Comparison of ENCODE assay signal across 1 cellular context in the genomic region with DNA sequence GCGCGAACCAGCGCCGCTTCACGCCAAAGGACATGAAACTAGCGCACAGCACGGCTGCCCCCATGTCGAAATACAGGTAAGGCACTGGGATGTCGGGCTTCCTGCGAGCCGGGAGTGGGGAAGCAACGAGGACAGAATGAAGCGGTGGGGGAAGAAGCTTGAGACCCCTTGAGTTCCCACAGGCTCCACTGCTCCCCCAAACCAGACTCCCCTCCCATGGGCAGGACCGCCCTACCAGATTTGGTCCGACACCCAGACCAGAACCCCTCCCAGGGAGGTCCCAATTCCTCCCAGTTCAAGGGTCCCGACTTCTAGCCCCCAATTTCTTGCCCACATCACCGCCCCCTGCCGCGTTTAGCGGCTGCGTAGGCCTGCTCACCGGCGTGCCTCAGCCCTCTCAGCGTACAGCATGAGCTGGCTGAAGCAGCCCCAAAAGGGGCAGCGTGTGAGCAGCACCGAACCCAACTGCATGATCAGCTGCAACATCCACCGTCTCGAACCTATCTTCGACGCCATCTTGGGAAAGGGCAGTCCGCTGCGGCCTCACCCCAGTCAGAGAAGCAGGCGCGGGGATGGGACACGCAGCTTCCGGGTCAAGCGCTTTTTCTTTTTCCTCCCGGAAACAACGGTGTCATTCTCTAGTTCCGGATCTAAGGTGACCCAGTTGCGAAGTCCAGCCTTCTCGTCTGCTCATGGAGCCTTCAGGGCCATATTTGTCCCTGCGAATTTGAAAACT.
TF ChIP-seq lines count a peak whose summit lies in the region.

A gene (minus strand): TSS at position 527 of the 736 bp plus-strand sequence. CDS start 11 bp downstream, at position 516.

TF ChIP-seq in SK-N-SH, 30 proteins besides CTCF, POLR2A, EP300 and RAD21 (continued from another document):
- TF ChIP-seq, protein P1, sequence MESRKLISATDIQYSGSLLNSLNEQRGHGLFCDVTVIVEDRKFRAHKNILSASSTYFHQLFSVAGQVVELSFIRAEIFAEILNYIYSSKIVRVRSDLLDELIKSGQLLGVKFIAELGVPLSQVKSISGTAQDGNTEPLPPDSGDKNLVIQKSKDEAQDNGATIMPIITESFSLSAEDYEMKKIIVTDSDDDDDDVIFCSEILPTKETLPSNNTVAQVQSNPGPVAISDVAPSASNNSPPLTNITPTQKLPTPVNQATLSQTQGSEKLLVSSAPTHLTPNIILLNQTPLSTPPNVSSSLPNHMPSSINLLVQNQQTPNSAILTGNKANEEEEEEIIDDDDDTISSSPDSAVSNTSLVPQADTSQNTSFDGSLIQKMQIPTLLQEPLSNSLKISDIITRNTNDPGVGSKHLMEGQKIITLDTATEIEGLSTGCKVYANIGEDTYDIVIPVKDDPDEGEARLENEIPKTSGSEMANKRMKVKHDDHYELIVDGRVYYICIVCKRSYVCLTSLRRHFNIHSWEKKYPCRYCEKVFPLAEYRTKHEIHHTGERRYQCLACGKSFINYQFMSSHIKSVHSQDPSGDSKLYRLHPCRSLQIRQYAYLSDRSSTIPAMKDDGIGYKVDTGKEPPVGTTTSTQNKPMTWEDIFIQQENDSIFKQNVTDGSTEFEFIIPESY (IDR thresholded peaks at IDR 0.05; ENCODE audit: borderline replicate concordance, low read depth) = 0 out of 2 replicates have a peak, but pooled peaks have one; percentile 41
- no peak for TF ChIP-seq GATA2 (CRISPR knock-in tag; IDR thresholded peaks at IDR 0.05)
- peak; percentile 19; the same call in 1 of the 2 replicates for TF ChIP-seq JUND (IDR thresholded peaks at IDR 0.05)
- peak; percentile 77 for TF ChIP-seq MXI1 (IDR thresholded peaks at IDR 0.05; ENCODE audit: low read depth, low read length)
- peak; percentile 95 for TF ChIP-seq POLR2AphosphoS5 (IDR thresholded peaks at IDR 0.05; ENCODE audit: low read depth, low read length)
- no peak for TF ChIP-seq RFX5 (IDR thresholded peaks at IDR 0.05; ENCODE audit: low read length)
- TF ChIP-seq NFIC (IDR thresholded peaks at IDR 0.05; ENCODE audit: borderline replicate concordance) = no peak
- TF ChIP-seq GABPA (IDR thresholded peaks at IDR 0.05; ENCODE audit: low read depth) = peak; percentile 97
- TF ChIP-seq CHD2 (IDR thresholded peaks at IDR 0.05; ENCODE audit: low read length, partially characterized antibody) = peak; percentile 94
TF ChIP-seq in SK-N-SH: peak in this region for 17.
